1 cellular context compared by ENCODE assay signal in the genomic region with DNA sequence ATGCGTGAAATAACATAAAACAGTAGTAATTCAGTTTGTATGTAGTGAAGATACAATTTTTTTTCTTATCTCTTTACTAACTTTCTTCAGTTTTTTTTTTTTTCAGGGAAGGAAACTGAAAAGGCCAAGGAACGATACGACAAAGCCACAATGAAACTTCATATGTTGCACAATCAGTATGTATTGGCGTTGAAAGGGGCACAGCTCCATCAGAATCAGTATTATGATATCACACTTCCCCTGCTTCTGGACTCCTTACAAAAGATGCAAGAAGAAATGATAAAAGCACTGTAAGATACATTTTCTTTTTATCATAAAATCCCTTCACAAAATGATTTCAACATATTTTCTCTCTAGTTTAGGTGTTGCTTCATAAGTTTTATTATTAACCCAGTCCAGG.
TF ChIP-seq lines count a peak whose summit lies in the region.

No MANE protein-coding gene starts in this region.

TF ChIP-seq in K562, 482 proteins besides CTCF, POLR2A, EP300 and RAD21 (continued from another document):
- TF ChIP-seq ZBTB40 (IDR thresholded peaks at IDR 0.05) (no peak), ZBTB40 (CRISPR knock-in tag; IDR thresholded peaks at IDR 0.05) (no peak), IRF2 (CRISPR knock-in tag; IDR thresholded peaks at IDR 0.05) (no peak), SAP30 (IDR thresholded peaks at IDR 0.05; ENCODE audit: borderline replicate concordance, insufficient read depth, low read depth, low read length, poor library complexity, severe bottlenecking) (no peak), BCOR (IDR thresholded peaks at IDR 0.05) (no peak), DNMT1 (IDR thresholded peaks at IDR 0.05) (no peak), TFAP4 (CRISPR knock-in tag; IDR thresholded peaks at IDR 0.05; ENCODE audit: borderline replicate concordance) (no peak)
TF ChIP-seq in K562: peak in this region for 2.
